In genomic region chr1:104706631-104707147, GRCh38 we compare ENCODE assay signal across 1 cellular context.
TF ChIP-seq lines count a peak whose summit lies in the region.

No MANE protein-coding gene starts in this region.

TF ChIP-seq in K562, 482 proteins besides CTCF, POLR2A, EP300 and RAD21 (continued from another document):
- peak in 1 of 2 experiments; percentile 56; a peak in 1 of 4 replicates for TF ChIP-seq ZNF318 (IDR thresholded peaks at IDR 0.05; ENCODE audit: borderline replicate concordance in 1 of 2, low read depth in 1 of 2)
- TF ChIP-seq IRF2 (CRISPR knock-in tag; IDR thresholded peaks at IDR 0.05) = peak; percentile 94
- no peak for TF ChIP-seq CSDE1 (IDR thresholded peaks at IDR 0.05)
- no peak for TF ChIP-seq E4F1 (CRISPR knock-in tag; IDR thresholded peaks at IDR 0.05; ENCODE audit: borderline replicate concordance)
- no peak for TF ChIP-seq POLR3G (IDR thresholded peaks at IDR 0.05; ENCODE audit: extremely low read depth, insufficient read length, insufficient replicate concordance)
- TF ChIP-seq GABPA (tag; conservative IDR thresholded peaks at IDR 0.05; ENCODE audit: low read depth) = no peak
- TF ChIP-seq KDM5B (IDR thresholded peaks at IDR 0.05; ENCODE audit: insufficient replicate concordance, low read depth, low read length) = no peak
- TF ChIP-seq ZNF830 (CRISPR knock-in tag; IDR thresholded peaks at IDR 0.05) = no peak
- TF ChIP-seq, protein P1, sequence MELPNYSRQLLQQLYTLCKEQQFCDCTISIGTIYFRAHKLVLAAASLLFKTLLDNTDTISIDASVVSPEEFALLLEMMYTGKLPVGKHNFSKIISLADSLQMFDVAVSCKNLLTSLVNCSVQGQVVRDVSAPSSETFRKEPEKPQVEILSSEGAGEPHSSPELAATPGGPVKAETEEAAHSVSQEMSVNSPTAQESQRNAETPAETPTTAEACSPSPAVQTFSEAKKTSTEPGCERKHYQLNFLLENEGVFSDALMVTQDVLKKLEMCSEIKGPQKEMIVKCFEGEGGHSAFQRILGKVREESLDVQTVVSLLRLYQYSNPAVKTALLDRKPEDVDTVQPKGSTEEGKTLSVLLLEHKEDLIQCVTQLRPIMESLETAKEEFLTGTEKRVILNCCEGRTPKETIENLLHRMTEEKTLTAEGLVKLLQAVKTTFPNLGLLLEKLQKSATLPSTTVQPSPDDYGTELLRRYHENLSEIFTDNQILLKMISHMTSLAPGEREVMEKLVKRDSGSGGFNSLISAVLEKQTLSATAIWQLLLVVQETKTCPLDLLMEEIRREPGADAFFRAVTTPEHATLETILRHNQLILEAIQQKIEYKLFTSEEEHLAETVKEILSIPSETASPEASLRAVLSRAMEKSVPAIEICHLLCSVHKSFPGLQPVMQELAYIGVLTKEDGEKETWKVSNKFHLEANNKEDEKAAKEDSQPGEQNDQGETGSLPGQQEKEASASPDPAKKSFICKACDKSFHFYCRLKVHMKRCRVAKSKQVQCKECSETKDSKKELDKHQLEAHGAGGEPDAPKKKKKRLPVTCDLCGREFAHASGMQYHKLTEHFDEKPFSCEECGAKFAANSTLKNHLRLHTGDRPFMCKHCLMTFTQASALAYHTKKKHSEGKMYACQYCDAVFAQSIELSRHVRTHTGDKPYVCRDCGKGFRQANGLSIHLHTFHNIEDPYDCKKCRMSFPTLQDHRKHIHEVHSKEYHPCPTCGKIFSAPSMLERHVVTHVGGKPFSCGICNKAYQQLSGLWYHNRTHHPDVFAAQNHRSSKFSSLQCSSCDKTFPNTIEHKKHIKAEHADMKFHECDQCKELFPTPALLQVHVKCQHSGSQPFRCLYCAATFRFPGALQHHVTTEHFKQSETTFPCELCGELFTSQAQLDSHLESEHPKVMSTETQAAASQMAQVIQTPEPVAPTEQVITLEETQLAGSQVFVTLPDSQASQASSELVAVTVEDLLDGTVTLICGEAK (IDR thresholded peaks at IDR 0.05) = 0 out of 2 replicates have a peak, but pooled peaks have one; percentile 37
- TF ChIP-seq, protein P1 (CRISPR knock-in tag; IDR thresholded peaks at IDR 0.05) = no peak
- TF ChIP-seq KAT8 (IDR thresholded peaks at IDR 0.05; ENCODE audit: low read depth) = no peak
- TF ChIP-seq NR2C1 (IDR thresholded peaks at IDR 0.05) = no peak
- TF ChIP-seq NR2C1 (tag; IDR thresholded peaks at IDR 0.05) = no peak
- no peak for TF ChIP-seq ZNF217 (CRISPR knock-in tag; IDR thresholded peaks at IDR 0.05)
- no peak for TF ChIP-seq ZNF174 (CRISPR knock-in tag; IDR thresholded peaks at IDR 0.05)
- no peak for TF ChIP-seq ZNF282 (CRISPR knock-in tag; IDR thresholded peaks at IDR 0.05)
- no peak for TF ChIP-seq ZBTB11 (CRISPR knock-in tag; IDR thresholded peaks at IDR 0.05)
- no peak for TF ChIP-seq TRIM24 (IDR thresholded peaks at IDR 0.05)
- no peak for TF ChIP-seq MTA2 (IDR thresholded peaks at IDR 0.05; ENCODE audit: low read depth)
- no peak for TF ChIP-seq ZNF23 (CRISPR knock-in tag; IDR thresholded peaks at IDR 0.05)
- TF ChIP-seq, protein P2, sequence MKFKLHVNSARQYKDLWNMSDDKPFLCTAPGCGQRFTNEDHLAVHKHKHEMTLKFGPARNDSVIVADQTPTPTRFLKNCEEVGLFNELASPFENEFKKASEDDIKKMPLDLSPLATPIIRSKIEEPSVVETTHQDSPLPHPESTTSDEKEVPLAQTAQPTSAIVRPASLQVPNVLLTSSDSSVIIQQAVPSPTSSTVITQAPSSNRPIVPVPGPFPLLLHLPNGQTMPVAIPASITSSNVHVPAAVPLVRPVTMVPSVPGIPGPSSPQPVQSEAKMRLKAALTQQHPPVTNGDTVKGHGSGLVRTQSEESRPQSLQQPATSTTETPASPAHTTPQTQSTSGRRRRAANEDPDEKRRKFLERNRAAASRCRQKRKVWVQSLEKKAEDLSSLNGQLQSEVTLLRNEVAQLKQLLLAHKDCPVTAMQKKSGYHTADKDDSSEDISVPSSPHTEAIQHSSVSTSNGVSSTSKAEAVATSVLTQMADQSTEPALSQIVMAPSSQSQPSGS (CRISPR knock-in tag; IDR thresholded peaks at IDR 0.05) = no peak
- TF ChIP-seq, protein P3, sequence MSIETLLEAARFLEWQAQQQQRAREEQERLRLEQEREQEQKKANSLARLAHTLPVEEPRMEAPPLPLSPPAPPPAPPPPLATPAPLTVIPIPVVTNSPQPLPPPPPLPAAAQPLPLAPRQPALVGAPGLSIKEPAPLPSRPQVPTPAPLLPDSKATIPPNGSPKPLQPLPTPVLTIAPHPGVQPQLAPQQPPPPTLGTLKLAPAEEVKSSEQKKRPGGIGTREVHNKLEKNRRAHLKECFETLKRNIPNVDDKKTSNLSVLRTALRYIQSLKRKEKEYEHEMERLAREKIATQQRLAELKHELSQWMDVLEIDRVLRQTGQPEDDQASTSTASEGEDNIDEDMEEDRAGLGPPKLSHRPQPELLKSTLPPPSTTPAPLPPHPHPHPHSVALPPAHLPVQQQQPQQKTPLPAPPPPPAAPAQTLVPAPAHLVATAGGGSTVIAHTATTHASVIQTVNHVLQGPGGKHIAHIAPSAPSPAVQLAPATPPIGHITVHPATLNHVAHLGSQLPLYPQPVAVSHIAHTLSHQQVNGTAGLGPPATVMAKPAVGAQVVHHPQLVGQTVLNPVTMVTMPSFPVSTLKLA (conservative IDR thresholded peaks at IDR 0.05) = peak in 1 of 2 experiments; percentile 59; a peak in 1 of 4 replicates
- TF ChIP-seq ZNF134 (CRISPR knock-in tag; conservative IDR thresholded peaks at IDR 0.05) = no peak
- no peak for TF ChIP-seq ATF1 (CRISPR knock-in tag; IDR thresholded peaks at IDR 0.05)
- peak; percentile 54 for TF ChIP-seq ATF1 (tag; IDR thresholded peaks at IDR 0.05)
